ENCODE assay signal across 12 cellular contexts in genomic region chr17:28723159-28723835, GRCh38. TPM values are rescaled to one million over a fixed set of nuclear protein-coding genes. Genes with fewer than 3 reads are reported as not detected.
DNase-seq lines count a peak whose midpoint lies in the region; ATAC-seq, FAIRE-seq and TF ChIP-seq lines count a peak whose summit lies in the region.
"Had no signal": no experiment of that assay in that cellular context is flagged by ENCODE, and none has a peak within 500 bp of the region (broad histone marks: within the 10 kb centered on the region; RNA-seq: fewer than 3 reads in every experiment).

No MANE protein-coding gene starts in this region.

- intact Hi-C loops in PC-9 (cut with micrococcal nuclease; ENCODE audit: unreplicated experiment), result loop anchor here (10.0 kb wide), 1 partner anchor 392 kb away; no protein-coding TSS in a partner anchor

- no peak for TF ChIP-seq CTCF in PC-9 (conservative IDR thresholded peaks at IDR 0.05)
- no peak for TF ChIP-seq CTCF in suprapubic skin (IDR thresholded peaks at IDR 0.05)

- ATAC-seq in HG03039 (IDR thresholded peaks at IDR 0.05; ENCODE audit: unreplicated experiment), result no peak

- 68% methylated on average over 6 of the region's 6 CpGs for WGBS in suprapubic skin

- TF ChIP-seq EP300 in suprapubic skin (IDR thresholded peaks at IDR 0.05), result no peak

- H3K4me1 ChIP-seq in PC-9 (replicated peaks; ENCODE audit: insufficient read depth), result peaks cover 48% of the 10 kb centered on the region
- H3K4me1 ChIP-seq in suprapubic skin, result peaks cover 87% of the 10 kb centered on the region

- H3K4me1 Mint-ChIP-seq in activated naive CD4-positive, alpha-beta T cell treated with anti-CD3 and anti-CD28 coated beads, Interleukin-2, amount 10 ng/mL, durations not matched to agents 7 days and 5 days, result peaks cover 84% of the 10 kb centered on the region

- CTCF ChIA-PET in activated naive CD4-positive, alpha-beta T cell treated with anti-CD3 and anti-CD28 coated beads, Interleukin-2, amount 10 ng/mL, durations not matched to agents 7 days and 5 days (lab: Charles Lee), result interaction anchor here (2.1 to 17.3 kb wide), 2 partner anchors 24 to 230 kb away, joined by 6 to 415 read pairs; partner anchors contain the start of gene TRAF4
- CTCF ChIA-PET in PC-9 (lab: Charles Lee), result no interaction called here

- H3K27me3 Mint-ChIP-seq in activated naive CD4-positive, alpha-beta T cell treated with anti-CD3 and anti-CD28 coated beads, Interleukin-2, amount 10 ng/mL, durations not matched to agents 7 days and 5 days, result peaks cover 8% of the 10 kb centered on the region

- peak overlapping the region; percentile 87; the same call in 1 of the 2 replicates for H3K4me3 ChIP-seq in PC-9
- no peak overlapping the region for H3K4me3 ChIP-seq in suprapubic skin

- peaks cover 44% of the 10 kb centered on the region for H4K20me1 ChIP-seq in PC-9 (ENCODE audit: insufficient read depth)

- no peak for FAIRE-seq in H54 (lab: Jason Lieb, UNC)

- H3K27me3 ChIP-seq in PC-9 (ENCODE audit: insufficient read depth, low read depth), result no peaks in the 10 kb centered on the region
- H3K27me3 ChIP-seq in suprapubic skin, result no peaks in the 10 kb centered on the region

- no peak for TF ChIP-seq POLR2A in suprapubic skin (IDR thresholded peaks at IDR 0.05)
- TF ChIP-seq POLR2A in H54 (IDR thresholded peaks at IDR 0.05; ENCODE audit: low read depth, low read length), result no peak

- no peak overlapping the region for H2AFZ ChIP-seq in PC-9

- H3K36me3 Mint-ChIP-seq in activated naive CD4-positive, alpha-beta T cell treated with anti-CD3 and anti-CD28 coated beads, Interleukin-2, amount 10 ng/mL, durations not matched to agents 7 days and 5 days, result peaks cover 52% of the 10 kb centered on the region

- peak overlapping the region; percentile 82 for H3K27ac Mint-ChIP-seq in activated naive CD4-positive, alpha-beta T cell treated with anti-CD3 and anti-CD28 coated beads, Interleukin-2, amount 10 ng/mL, durations not matched to agents 7 days and 5 days
- H3K27ac Mint-ChIP-seq: CD14-positive monocyte had no signal

- peak overlapping the region; percentile 97 for H3K4me2 ChIP-seq in PC-9

- H3K36me3 ChIP-seq in PC-9 (ENCODE audit: low read depth) (peaks cover 36% of the 10 kb centered on the region), suprapubic skin (peaks cover 35% of the 10 kb centered on the region)

- peaks cover 83% of the 10 kb centered on the region for H3F3A ChIP-seq in PC-9 (ENCODE audit: insufficient read depth, low read depth)

- H3K9me3 ChIP-seq in PC-9 (ENCODE audit: insufficient read depth, low read depth), result no peaks in the 10 kb centered on the region
- H3K9me3 ChIP-seq in suprapubic skin, result no peaks in the 10 kb centered on the region

- H3K9me3 Mint-ChIP-seq in activated naive CD4-positive, alpha-beta T cell treated with anti-CD3 and anti-CD28 coated beads, Interleukin-2, amount 10 ng/mL, durations not matched to agents 7 days and 5 days, result no peaks in the 10 kb centered on the region

- no TSS peak for BruUV-seq in PC-9 (replicated peaks; lab: Mats Ljungman, UMichigan)

- peak overlapping the region; percentile 26 for H3K4me3 Mint-ChIP-seq in activated naive CD4-positive, alpha-beta T cell treated with anti-CD3 and anti-CD28 coated beads, Interleukin-2, amount 10 ng/mL, durations not matched to agents 7 days and 5 days
- H3K4me3 Mint-ChIP-seq: CD14-positive monocyte had no signal

- H3K27ac ChIP-seq in PC-9, result peak overlapping the region; percentile 82
- peak overlapping the region; percentile 99 for H3K27ac ChIP-seq in epithelial cell of prostate
- H3K27ac ChIP-seq in suprapubic skin, result peak overlapping the region; percentile 13

- H3K9me2 ChIP-seq in PC-9 (ENCODE audit: insufficient read depth), result no peaks in the 10 kb centered on the region

- POLR2A ChIA-PET in PC-9 (lab: Charles Lee; ENCODE audit: unreplicated experiment), result no interaction called here

- peaks cover 59% of the 10 kb centered on the region for H3K79me2 ChIP-seq in PC-9 (ENCODE audit: low read depth)

- no peak for DNase-seq in activated naive CD4-positive, alpha-beta T cell treated with anti-CD3 and anti-CD28 coated beads, Interleukin-2, amount 10 ng/mL, durations not matched to agents 7 days and 5 days
- no peak for DNase-seq in activated naive CD4-positive, alpha-beta T cell treated with anti-CD3 and anti-CD28 coated beads, Interleukin-2, amount 50 U/mL, for 16 hours
- DNase-seq in PC-9 (no peak), epithelial cell of prostate (ENCODE audit: low read depth, low spot score) (no peak), suprapubic skin (ENCODE audit: low spot score in 2 of 2) (no peak), HUDEP-2 (lab: John Stamatoyannopoulos, UW; ENCODE audit: unreplicated experiment in 76 of 76) (no peak), H54 (ENCODE audit: insufficient read length, low spot score) (no peak)
- DNase-seq: foreskin melanocyte; NK-92 treated with Interleukin-12 subunit alpha and Interleukin-12 subunit beta, amount 100 ng/mL, for 24 hours had no signal

RNA-seq across cellular contexts. Expression of gene TLCD1, which starts 2.7 kb away (rescaled TPM):
- total RNA-seq in PC-9 (2021) (14.7 and 19.4 TPM in 2 replicates), suprapubic skin (10 to 100 TPM in 3 of 4 donors, 1 to 10 TPM in 1; 6.9 to 25.0 (median 17.0) TPM)
- total RNA-seq: mononuclear cell had no signal

RNA-seq across cellular contexts. Expression of gene RPL23A, which starts 3.5 kb away (rescaled TPM):
- total RNA-seq in PC-9 (2021) (1,474 and 1,510 TPM in 2 replicates), suprapubic skin (100 to 1,000 TPM; 528 to 947 (median 789) TPM)

RNA-seq across cellular contexts. Expression of gene NEK8, which starts 5.3 kb away (rescaled TPM):
- total RNA-seq in PC-9 (2021) (11.5 and 12.1 TPM in 2 replicates), suprapubic skin (1 to 10 TPM; 1.9 to 8.1 (median 6.0) TPM)

RNA-seq across cellular contexts. Expression of gene RAB34, which starts 5.6 kb away (rescaled TPM):
- total RNA-seq in PC-9 (2021) (161 and 174 TPM in 2 replicates), suprapubic skin (10 to 100 TPM; 60.7 to 96.1 (median 77.6) TPM)

RNA-seq across cellular contexts. Expression of gene PROCA1, which starts 11.6 kb away (rescaled TPM):
- total RNA-seq in PC-9 (2021) (14.2 and 15.8 TPM in 2 replicates), suprapubic skin (1 to 10 TPM in 1 of 4 donors, under 1 TPM in 1, not detected in 2; 0.36 to 6.2 TPM)

Comparison
In these comparisons a context has a peak if more than half of its experiments do, and no peak if none do; other contexts are left out.
1. H3K27ac ChIP-seq: peak in every context shown above with its lines; median percentile 99 in epithelial cell of prostate; 82 in PC-9; 13 in suprapubic skin.